1 cellular context compared by ENCODE assay signal in the genomic region with DNA sequence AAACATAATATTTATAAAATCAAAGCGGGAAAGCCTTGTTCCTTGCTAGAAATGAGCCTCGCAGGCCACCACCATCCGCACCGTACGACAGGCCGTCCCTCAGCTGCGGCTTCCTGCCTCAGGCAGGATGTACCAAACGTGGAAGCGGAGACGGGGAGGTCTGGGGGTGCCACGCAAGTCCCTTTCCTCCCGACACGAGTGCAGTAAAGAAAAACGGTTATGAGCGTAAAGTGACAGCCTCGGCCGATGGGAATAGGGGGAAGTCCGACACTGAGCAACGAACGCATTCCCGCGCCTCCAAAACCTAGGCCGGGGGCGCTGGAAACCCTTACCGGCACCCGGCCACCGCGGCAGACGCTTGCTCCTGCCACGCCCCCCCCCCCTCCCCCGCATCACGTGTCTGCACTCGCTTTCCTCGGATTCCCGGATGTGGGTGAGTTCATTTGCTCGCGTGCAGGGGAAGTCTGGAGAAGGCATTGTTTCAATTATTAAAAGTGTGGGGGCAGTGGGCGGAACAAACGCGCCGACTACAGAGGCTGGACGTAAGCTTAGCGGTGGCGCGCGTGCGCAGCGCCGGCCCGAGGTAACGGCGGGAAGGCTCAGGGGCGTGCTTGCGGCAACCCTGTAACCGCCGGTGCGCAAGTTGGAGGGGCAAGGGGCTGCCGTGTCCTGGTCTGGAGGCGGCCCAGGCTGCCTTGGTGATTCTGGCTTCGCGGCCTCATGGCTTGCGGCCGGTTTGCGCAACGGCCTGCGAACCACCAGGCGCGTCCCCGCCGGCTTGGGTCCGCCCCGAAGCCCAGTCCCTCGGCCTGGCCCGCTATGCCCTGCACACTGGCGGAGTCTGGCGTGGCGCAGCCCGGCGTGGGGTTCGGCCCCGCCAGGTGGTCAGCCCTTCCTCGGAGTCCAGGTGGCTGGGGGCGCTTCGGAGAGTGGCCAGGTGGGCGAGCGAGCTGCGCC.
A peak's percentile ranks its signal among the peaks of the same experiment; 100 is the strongest.
TF ChIP-seq lines count a peak whose summit lies in the region.

A gene with protein sequence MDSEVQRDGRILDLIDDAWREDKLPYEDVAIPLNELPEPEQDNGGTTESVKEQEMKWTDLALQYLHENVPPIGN (minus strand): TSS at position 366 of the 957 bp plus-strand sequence. CDS start 3,081 bp downstream, outside the sequence.
A gene (plus strand): TSS at position 438 of the 957 bp plus-strand sequence. CDS start 9,264 bp downstream, outside the sequence.

TF ChIP-seq in HepG2, 621 proteins besides CTCF, POLR2A, EP300 and RAD21 (continued from another document):
- TF ChIP-seq MYC (CRISPR knock-in tag; IDR thresholded peaks at IDR 0.05; ENCODE audit: borderline replicate concordance), result peak; percentile 82
- peak; percentile 8 for TF ChIP-seq TBL1XR1 (IDR thresholded peaks at IDR 0.05; ENCODE audit: borderline replicate concordance, low read length, partially characterized antibody)
- no peak for TF ChIP-seq ZFP36 (IDR thresholded peaks at IDR 0.05; ENCODE audit: borderline replicate concordance, low read depth, low read length, partially characterized antibody)
- peak; percentile 39; the same call in 1 of the 3 replicates for TF ChIP-seq MXI1 (IDR thresholded peaks at IDR 0.05; ENCODE audit: borderline replicate concordance, low read depth, low read length)
- peak; percentile 50 for TF ChIP-seq POGZ (CRISPR knock-in tag; IDR thresholded peaks at IDR 0.05)
- peak; percentile 76; the same call in 1 of the 2 replicates for TF ChIP-seq ARHGAP35 (CRISPR knock-in tag; IDR thresholded peaks at IDR 0.05; ENCODE audit: borderline replicate concordance)
- TF ChIP-seq KLF16 (CRISPR knock-in tag; IDR thresholded peaks at IDR 0.05), result peak; percentile 71 to 76; a peak in 2 of 4 replicates
- TF ChIP-seq, protein P1, sequence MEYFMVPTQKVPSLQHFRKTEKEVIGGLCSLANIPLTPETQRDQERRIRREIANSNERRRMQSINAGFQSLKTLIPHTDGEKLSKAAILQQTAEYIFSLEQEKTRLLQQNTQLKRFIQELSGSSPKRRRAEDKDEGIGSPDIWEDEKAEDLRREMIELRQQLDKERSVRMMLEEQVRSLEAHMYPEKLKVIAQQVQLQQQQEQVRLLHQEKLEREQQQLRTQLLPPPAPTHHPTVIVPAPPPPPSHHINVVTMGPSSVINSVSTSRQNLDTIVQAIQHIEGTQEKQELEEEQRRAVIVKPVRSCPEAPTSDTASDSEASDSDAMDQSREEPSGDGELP (IDR thresholded peaks at IDR 0.05; ENCODE audit: borderline replicate concordance, low read depth), result peak; percentile 49; the same call in 1 of the 2 replicates
- TF ChIP-seq ZNF225 (CRISPR knock-in tag; IDR thresholded peaks at IDR 0.05), result peak; percentile 84; the same call in 1 of the 2 replicates
- TF ChIP-seq NAIF1 (CRISPR knock-in tag; IDR thresholded peaks at IDR 0.05; ENCODE audit: borderline replicate concordance), result peak; percentile 79
- TF ChIP-seq, protein P2, sequence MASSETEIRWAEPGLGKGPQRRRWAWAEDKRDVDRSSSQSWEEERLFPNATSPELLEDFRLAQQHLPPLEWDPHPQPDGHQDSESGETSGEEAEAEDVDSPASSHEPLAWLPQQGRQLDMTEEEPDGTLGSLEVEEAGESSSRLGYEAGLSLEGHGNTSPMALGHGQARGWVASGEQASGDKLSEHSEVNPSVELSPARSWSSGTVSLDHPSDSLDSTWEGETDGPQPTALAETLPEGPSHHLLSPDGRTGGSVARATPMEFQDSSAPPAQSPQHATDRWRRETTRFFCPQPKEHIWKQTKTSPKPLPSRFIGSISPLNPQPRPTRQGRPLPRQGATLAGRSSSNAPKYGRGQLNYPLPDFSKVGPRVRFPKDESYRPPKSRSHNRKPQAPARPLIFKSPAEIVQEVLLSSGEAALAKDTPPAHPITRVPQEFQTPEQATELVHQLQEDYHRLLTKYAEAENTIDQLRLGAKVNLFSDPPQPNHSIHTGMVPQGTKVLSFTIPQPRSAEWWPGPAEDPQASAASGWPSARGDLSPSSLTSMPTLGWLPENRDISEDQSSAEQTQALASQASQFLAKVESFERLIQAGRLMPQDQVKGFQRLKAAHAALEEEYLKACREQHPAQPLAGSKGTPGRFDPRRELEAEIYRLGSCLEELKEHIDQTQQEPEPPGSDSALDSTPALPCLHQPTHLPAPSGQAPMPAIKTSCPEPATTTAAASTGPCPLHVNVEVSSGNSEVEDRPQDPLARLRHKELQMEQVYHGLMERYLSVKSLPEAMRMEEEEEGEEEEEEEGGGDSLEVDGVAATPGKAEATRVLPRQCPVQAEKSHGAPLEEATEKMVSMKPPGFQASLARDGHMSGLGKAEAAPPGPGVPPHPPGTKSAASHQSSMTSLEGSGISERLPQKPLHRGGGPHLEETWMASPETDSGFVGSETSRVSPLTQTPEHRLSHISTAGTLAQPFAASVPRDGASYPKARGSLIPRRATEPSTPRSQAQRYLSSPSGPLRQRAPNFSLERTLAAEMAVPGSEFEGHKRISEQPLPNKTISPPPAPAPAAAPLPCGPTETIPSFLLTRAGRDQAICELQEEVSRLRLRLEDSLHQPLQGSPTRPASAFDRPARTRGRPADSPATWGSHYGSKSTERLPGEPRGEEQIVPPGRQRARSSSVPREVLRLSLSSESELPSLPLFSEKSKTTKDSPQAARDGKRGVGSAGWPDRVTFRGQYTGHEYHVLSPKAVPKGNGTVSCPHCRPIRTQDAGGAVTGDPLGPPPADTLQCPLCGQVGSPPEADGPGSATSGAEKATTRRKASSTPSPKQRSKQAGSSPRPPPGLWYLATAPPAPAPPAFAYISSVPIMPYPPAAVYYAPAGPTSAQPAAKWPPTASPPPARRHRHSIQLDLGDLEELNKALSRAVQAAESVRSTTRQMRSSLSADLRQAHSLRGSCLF (CRISPR knock-in tag; IDR thresholded peaks at IDR 0.05; ENCODE audit: borderline replicate concordance), result no peak
- peak; percentile 80; the same call in 1 of the 2 replicates for TF ChIP-seq CCDC6 (CRISPR knock-in tag; IDR thresholded peaks at IDR 0.05)
- TF ChIP-seq, protein P3, sequence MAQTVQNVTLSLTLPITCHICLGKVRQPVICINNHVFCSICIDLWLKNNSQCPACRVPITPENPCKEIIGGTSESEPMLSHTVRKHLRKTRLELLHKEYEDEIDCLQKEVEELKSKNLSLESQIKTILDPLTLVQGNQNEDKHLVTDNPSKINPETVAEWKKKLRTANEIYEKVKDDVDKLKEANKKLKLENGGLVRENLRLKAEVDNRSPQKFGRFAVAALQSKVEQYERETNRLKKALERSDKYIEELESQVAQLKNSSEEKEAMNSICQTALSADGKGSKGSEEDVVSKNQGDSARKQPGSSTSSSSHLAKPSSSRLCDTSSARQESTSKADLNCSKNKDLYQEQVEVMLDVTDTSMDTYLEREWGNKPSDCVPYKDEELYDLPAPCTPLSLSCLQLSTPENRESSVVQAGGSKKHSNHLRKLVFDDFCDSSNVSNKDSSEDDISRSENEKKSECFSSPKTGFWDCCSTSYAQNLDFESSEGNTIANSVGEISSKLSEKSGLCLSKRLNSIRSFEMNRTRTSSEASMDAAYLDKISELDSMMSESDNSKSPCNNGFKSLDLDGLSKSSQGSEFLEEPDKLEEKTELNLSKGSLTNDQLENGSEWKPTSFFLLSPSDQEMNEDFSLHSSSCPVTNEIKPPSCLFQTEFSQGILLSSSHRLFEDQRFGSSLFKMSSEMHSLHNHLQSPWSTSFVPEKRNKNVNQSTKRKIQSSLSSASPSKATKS (CRISPR knock-in tag; IDR thresholded peaks at IDR 0.05), result no peak
- TF ChIP-seq KLF12 (CRISPR knock-in tag; IDR thresholded peaks at IDR 0.05; ENCODE audit: borderline replicate concordance), result peak; percentile 92
- TF ChIP-seq, protein P4, sequence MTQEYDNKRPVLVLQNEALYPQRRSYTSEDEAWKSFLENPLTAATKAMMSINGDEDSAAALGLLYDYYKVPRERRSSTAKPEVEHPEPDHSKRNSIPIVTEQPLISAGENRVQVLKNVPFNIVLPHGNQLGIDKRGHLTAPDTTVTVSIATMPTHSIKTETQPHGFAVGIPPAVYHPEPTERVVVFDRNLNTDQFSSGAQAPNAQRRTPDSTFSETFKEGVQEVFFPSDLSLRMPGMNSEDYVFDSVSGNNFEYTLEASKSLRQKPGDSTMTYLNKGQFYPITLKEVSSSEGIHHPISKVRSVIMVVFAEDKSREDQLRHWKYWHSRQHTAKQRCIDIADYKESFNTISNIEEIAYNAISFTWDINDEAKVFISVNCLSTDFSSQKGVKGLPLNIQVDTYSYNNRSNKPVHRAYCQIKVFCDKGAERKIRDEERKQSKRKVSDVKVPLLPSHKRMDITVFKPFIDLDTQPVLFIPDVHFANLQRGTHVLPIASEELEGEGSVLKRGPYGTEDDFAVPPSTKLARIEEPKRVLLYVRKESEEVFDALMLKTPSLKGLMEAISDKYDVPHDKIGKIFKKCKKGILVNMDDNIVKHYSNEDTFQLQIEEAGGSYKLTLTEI (CRISPR knock-in tag; conservative IDR thresholded peaks at IDR 0.05), result no peak
- TF ChIP-seq, protein P5, sequence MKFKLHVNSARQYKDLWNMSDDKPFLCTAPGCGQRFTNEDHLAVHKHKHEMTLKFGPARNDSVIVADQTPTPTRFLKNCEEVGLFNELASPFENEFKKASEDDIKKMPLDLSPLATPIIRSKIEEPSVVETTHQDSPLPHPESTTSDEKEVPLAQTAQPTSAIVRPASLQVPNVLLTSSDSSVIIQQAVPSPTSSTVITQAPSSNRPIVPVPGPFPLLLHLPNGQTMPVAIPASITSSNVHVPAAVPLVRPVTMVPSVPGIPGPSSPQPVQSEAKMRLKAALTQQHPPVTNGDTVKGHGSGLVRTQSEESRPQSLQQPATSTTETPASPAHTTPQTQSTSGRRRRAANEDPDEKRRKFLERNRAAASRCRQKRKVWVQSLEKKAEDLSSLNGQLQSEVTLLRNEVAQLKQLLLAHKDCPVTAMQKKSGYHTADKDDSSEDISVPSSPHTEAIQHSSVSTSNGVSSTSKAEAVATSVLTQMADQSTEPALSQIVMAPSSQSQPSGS (CRISPR knock-in tag; IDR thresholded peaks at IDR 0.05), result peak; percentile 4; the same call in 1 of the 2 replicates
- TF ChIP-seq HOXA3 (CRISPR knock-in tag; IDR thresholded peaks at IDR 0.05), result peak; percentile 76; the same call in 1 of the 2 replicates
- TF ChIP-seq, protein P6, sequence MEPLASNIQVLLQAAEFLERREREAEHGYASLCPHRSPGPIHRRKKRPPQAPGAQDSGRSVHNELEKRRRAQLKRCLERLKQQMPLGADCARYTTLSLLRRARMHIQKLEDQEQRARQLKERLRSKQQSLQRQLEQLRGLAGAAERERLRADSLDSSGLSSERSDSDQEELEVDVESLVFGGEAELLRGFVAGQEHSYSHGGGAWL (CRISPR knock-in tag; IDR thresholded peaks at IDR 0.05), result 0 out of 2 replicates have a peak, but pooled peaks have one; percentile 20
- TF ChIP-seq, protein P7, sequence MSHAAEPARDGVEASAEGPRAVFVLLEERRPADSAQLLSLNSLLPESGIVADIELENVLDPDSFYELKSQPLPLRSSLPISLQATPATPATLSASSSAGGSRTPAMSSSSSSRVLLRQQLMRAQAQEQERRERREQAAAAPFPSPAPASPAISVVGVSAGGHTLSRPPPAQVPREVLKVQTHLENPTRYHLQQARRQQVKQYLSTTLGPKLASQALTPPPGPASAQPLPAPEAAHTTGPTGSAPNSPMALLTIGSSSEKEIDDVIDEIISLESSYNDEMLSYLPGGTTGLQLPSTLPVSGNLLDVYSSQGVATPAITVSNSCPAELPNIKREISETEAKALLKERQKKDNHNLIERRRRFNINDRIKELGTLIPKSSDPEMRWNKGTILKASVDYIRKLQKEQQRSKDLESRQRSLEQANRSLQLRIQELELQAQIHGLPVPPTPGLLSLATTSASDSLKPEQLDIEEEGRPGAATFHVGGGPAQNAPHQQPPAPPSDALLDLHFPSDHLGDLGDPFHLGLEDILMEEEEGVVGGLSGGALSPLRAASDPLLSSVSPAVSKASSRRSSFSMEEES (CRISPR knock-in tag; IDR thresholded peaks at IDR 0.05), result peak; percentile 42
TF ChIP-seq in HepG2: peak in this region for 313.
